ENCODE assay signal across 3 cellular contexts in genomic region chr6:44554194-44554593, GRCh38.
"Had no signal": no experiment of that assay in that cellular context is flagged by ENCODE, and none has a peak within 500 bp of the region (broad histone marks: within the 10 kb centered on the region; RNA-seq: fewer than 3 reads in every experiment).

No MANE protein-coding gene starts in this region.

- DNase-seq: GDM1, GF-D8 had no signal

- ATAC-seq: GM12878 had no signal
